Comparison of ENCODE assay signal across 1 cellular context in the genomic region with DNA sequence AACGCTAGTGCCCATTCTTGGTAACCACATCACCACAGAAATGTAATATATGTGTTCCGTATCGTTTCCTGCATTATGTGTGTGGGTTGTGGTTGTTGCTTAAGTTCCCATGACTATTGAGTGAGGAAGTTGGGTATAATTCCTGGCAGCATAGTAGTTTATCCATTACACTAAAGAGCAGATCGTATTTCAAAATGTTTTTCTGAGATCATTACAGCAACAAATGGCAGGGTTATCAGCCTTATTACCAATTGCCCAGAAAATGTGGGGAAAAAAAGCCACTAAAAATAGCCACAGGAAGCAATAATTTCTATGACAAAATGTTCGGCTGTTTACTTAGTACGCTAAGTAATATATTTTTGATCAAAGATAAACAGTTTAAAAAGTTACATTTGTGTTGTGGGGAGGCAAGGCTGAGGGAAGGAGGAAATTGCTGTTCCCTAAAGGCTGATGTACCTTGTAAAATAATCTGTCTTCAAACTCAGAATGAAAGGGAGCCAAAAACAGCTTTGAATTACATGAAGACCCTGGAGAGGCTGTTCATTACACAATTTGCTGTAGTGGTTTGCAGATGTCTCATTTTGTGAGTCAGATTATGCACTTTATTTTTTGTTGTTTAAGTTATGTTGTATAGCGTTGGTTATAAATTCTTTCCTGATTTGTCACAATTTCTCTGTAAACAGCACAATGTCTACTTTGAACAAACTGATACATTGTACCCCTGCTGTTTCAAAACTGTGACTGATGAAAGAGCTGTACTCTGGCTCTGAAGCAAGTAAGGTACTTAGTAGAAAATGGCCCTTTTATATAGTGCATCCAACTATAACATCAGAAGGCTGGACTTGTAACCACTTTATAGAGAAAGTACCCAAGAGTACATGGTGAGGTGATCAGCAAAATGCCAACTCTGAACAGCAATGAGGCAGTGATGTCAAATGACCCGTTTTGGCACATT.
TF ChIP-seq lines count a peak whose summit lies in the region.

No MANE protein-coding gene starts in this region.

TF ChIP-seq in HEK293, 187 proteins besides CTCF, POLR2A, EP300 and RAD21 (continued from another document and continues in another):
- TF ChIP-seq, protein P1, sequence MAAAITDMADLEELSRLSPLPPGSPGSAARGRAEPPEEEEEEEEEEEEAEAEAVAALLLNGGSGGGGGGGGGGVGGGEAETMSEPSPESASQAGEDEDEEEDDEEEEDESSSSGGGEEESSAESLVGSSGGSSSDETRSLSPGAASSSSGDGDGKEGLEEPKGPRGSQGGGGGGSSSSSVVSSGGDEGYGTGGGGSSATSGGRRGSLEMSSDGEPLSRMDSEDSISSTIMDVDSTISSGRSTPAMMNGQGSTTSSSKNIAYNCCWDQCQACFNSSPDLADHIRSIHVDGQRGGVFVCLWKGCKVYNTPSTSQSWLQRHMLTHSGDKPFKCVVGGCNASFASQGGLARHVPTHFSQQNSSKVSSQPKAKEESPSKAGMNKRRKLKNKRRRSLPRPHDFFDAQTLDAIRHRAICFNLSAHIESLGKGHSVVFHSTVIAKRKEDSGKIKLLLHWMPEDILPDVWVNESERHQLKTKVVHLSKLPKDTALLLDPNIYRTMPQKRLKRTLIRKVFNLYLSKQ (tag by site-specific recombination; IDR thresholded peaks at IDR 0.05; ENCODE audit: borderline replicate concordance), result peak; percentile 34; the same call in 1 of the 2 replicates
- TF ChIP-seq ZNF148 (tag by site-specific recombination; IDR thresholded peaks at IDR 0.05; ENCODE audit: borderline replicate concordance) (peak; percentile 59; the same call in 1 of the 2 replicates), ZNF302 (tag by site-specific recombination; IDR thresholded peaks at IDR 0.05; ENCODE audit: low read depth) (no peak), ZBTB21 (tag by site-specific recombination; IDR thresholded peaks at IDR 0.05) (peak; percentile 88), PRDM6 (tag by site-specific recombination; IDR thresholded peaks at IDR 0.05) (peak; percentile 99), HOXC10 (CRISPR knock-in tag; IDR thresholded peaks at IDR 0.05) (no peak), ZIC2 (tag by site-specific recombination; IDR thresholded peaks at IDR 0.05) (no peak), ZSCAN30 (tag by site-specific recombination; IDR thresholded peaks at IDR 0.05) (peak; percentile 71), ZNF24 (tag by site-specific recombination; IDR thresholded peaks at IDR 0.05) (peak; percentile 97), GLI2 (tag by site-specific recombination; IDR thresholded peaks at IDR 0.05; ENCODE audit: borderline replicate concordance, low read depth) (peak; percentile 98), ZNF394 (tag by site-specific recombination; IDR thresholded peaks at IDR 0.05; ENCODE audit: borderline replicate concordance) (peak; percentile 88), KLF1 (tag by site-specific recombination; IDR thresholded peaks at IDR 0.05) (peak; percentile 85), GLIS1 (tag by site-specific recombination; IDR thresholded peaks at IDR 0.05) (peak; percentile 79), ZXDB (tag by site-specific recombination; IDR thresholded peaks at IDR 0.05) (peak; percentile 98), ZNF777 (tag by site-specific recombination; IDR thresholded peaks at IDR 0.05; ENCODE audit: borderline replicate concordance) (no peak), ZNF510 (tag by site-specific recombination; IDR thresholded peaks at IDR 0.05; ENCODE audit: insufficient replicate concordance) (peak; percentile 16), ZNF558 (tag by site-specific recombination; IDR thresholded peaks at IDR 0.05) (peak; percentile 86), ZNF311 (tag by site-specific recombination; IDR thresholded peaks at IDR 0.05; ENCODE audit: borderline replicate concordance) (no peak), ZNF623 (tag by site-specific recombination; IDR thresholded peaks at IDR 0.05) (peak; percentile 41; the same call in 1 of the 2 replicates), ZNF239 (tag by site-specific recombination; IDR thresholded peaks at IDR 0.05) (0 out of 2 replicates have a peak, but pooled peaks have one; percentile 44), ZFHX2 (tag by site-specific recombination; conservative IDR thresholded peaks at IDR 0.05) (peak; percentile 40; the same call in 1 of the 2 replicates), PRDM2 (tag by site-specific recombination; IDR thresholded peaks at IDR 0.05; ENCODE audit: borderline replicate concordance) (no peak), ZNF529 (tag by site-specific recombination; IDR thresholded peaks at IDR 0.05; ENCODE audit: insufficient replicate concordance) (peak; percentile 37)
- TF ChIP-seq, protein P2, sequence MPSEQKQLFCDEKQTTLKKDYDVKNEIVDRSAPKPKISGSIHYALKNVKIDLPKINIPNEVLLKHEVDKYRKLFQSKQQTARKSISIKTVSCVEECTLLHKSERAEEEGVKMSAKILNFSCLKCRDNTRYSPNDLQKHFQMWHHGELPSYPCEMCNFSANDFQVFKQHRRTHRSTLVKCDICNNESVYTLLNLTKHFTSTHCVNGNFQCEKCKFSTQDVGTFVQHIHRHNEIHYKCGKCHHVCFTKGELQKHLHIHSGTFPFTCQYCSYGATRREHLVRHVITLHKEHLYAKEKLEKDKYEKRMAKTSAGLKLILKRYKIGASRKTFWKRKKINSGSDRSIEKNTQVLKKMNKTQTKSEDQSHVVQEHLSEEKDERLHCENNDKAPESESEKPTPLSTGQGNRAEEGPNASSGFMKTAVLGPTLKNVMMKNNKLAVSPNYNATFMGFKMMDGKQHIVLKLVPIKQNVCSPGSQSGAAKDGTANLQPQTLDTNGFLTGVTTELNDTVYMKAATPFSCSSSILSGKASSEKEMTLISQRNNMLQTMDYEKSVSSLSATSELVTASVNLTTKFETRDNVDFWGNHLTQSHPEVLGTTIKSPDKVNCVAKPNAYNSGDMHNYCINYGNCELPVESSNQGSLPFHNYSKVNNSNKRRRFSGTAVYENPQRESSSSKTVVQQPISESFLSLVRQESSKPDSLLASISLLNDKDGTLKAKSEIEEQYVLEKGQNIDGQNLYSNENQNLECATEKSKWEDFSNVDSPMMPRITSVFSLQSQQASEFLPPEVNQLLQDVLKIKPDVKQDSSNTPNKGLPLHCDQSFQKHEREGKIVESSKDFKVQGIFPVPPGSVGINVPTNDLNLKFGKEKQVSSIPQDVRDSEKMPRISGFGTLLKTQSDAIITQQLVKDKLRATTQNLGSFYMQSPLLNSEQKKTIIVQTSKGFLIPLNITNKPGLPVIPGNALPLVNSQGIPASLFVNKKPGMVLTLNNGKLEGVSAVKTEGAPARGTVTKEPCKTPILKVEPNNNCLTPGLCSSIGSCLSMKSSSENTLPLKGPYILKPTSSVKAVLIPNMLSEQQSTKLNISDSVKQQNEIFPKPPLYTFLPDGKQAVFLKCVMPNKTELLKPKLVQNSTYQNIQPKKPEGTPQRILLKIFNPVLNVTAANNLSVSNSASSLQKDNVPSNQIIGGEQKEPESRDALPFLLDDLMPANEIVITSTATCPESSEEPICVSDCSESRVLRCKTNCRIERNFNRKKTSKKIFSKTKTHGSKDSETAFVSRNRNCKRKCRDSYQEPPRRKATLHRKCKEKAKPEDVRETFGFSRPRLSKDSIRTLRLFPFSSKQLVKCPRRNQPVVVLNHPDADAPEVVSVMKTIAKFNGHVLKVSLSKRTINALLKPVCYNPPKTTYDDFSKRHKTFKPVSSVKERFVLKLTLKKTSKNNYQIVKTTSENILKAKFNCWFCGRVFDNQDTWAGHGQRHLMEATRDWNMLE (tag by site-specific recombination; conservative IDR thresholded peaks at IDR 0.05; ENCODE audit: low read depth), result peak; percentile 40; the same call in 1 of the 2 replicates
- TF ChIP-seq, protein P3, sequence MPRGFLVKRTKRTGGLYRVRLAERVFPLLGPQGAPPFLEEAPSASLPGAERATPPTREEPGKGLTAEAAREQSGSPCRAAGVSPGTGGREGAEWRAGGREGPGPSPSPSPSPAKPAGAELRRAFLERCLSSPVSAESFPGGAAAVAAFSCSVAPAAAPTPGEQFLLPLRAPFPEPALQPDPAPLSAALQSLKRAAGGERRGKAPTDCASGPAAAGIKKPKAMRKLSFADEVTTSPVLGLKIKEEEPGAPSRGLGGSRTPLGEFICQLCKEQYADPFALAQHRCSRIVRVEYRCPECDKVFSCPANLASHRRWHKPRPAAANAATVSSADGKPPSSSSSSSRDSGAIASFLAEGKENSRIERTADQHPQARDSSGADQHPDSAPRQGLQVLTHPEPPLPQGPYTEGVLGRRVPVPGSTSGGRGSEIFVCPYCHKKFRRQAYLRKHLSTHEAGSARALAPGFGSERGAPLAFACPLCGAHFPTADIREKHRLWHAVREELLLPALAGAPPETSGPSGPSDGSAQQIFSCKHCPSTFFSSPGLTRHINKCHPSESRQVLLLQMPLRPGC (tag by site-specific recombination; IDR thresholded peaks at IDR 0.05), result peak; percentile 98
- TF ChIP-seq, protein P4, sequence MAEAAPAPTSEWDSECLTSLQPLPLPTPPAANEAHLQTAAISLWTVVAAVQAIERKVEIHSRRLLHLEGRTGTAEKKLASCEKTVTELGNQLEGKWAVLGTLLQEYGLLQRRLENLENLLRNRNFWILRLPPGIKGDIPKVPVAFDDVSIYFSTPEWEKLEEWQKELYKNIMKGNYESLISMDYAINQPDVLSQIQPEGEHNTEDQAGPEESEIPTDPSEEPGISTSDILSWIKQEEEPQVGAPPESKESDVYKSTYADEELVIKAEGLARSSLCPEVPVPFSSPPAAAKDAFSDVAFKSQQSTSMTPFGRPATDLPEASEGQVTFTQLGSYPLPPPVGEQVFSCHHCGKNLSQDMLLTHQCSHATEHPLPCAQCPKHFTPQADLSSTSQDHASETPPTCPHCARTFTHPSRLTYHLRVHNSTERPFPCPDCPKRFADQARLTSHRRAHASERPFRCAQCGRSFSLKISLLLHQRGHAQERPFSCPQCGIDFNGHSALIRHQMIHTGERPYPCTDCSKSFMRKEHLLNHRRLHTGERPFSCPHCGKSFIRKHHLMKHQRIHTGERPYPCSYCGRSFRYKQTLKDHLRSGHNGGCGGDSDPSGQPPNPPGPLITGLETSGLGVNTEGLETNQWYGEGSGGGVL (tag by site-specific recombination; IDR thresholded peaks at IDR 0.05), result peak; percentile 84
